ENCODE assay signal across 1 cellular context in the genomic region with DNA sequence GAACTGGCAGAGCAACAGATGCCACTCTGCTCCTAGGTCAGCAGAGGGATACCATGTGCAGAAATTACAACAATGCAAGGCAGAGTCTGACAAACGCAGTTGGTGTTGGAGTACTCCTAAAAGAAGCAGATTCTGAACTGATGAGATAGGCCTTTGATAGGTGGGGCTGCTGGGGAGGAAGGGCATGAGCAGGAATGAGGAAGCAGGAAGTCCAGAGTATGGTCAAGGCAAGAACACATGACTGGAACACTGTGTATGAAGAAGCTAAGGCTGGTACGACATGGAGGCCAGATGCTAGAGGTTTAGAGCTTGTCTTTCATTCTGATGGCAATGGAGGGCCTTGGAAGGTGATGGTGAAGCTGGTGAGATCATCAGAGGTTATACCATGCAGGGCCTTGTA.
TF ChIP-seq lines count a peak whose summit lies in the region.

No MANE protein-coding gene starts in this region.

TF ChIP-seq in IMR-90, 13 proteins besides CTCF, POLR2A, EP300 and RAD21:
- TF ChIP-seq CEBPB (IDR thresholded peaks at IDR 0.05; ENCODE audit: low read depth, low read length), result no peak
- TF ChIP-seq MAFK (IDR thresholded peaks at IDR 0.05; ENCODE audit: low read depth, low read length), result no peak
- no peak for TF ChIP-seq MAZ (IDR thresholded peaks at IDR 0.05; ENCODE audit: borderline replicate concordance, low read depth, low read length)
- no peak for TF ChIP-seq SMC3 (IDR thresholded peaks at IDR 0.05; ENCODE audit: low read depth, low read length)
- TF ChIP-seq RCOR1 (IDR thresholded peaks at IDR 0.05; ENCODE audit: insufficient replicate concordance, low read length), result no peak
- TF ChIP-seq CHD1 (IDR thresholded peaks at IDR 0.05; ENCODE audit: low read depth, low read length), result no peak
- no peak for TF ChIP-seq FOS (IDR thresholded peaks at IDR 0.05; ENCODE audit: low read depth, low read length)
- no peak for TF ChIP-seq RFX5 (IDR thresholded peaks at IDR 0.05; ENCODE audit: low read depth, low read length)
- TF ChIP-seq USF2 (IDR thresholded peaks at IDR 0.05; ENCODE audit: low read depth, low read length), result no peak; the same call in 1 of the 2 replicates
- TF ChIP-seq MXI1 (IDR thresholded peaks at IDR 0.05; ENCODE audit: borderline replicate concordance, low read depth, low read length), result no peak
- TF ChIP-seq NFE2L2 (IDR thresholded peaks at IDR 0.05; ENCODE audit: low read depth, low read length), result no peak
- TF ChIP-seq, protein P1, sequence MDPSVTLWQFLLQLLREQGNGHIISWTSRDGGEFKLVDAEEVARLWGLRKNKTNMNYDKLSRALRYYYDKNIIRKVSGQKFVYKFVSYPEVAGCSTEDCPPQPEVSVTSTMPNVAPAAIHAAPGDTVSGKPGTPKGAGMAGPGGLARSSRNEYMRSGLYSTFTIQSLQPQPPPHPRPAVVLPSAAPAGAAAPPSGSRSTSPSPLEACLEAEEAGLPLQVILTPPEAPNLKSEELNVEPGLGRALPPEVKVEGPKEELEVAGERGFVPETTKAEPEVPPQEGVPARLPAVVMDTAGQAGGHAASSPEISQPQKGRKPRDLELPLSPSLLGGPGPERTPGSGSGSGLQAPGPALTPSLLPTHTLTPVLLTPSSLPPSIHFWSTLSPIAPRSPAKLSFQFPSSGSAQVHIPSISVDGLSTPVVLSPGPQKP (IDR thresholded peaks at IDR 0.05; ENCODE audit: borderline replicate concordance, low read depth, low read length), result no peak
- no peak for TF ChIP-seq BHLHE40 (IDR thresholded peaks at IDR 0.05; ENCODE audit: low read depth, low read length)
